In the genomic region with DNA sequence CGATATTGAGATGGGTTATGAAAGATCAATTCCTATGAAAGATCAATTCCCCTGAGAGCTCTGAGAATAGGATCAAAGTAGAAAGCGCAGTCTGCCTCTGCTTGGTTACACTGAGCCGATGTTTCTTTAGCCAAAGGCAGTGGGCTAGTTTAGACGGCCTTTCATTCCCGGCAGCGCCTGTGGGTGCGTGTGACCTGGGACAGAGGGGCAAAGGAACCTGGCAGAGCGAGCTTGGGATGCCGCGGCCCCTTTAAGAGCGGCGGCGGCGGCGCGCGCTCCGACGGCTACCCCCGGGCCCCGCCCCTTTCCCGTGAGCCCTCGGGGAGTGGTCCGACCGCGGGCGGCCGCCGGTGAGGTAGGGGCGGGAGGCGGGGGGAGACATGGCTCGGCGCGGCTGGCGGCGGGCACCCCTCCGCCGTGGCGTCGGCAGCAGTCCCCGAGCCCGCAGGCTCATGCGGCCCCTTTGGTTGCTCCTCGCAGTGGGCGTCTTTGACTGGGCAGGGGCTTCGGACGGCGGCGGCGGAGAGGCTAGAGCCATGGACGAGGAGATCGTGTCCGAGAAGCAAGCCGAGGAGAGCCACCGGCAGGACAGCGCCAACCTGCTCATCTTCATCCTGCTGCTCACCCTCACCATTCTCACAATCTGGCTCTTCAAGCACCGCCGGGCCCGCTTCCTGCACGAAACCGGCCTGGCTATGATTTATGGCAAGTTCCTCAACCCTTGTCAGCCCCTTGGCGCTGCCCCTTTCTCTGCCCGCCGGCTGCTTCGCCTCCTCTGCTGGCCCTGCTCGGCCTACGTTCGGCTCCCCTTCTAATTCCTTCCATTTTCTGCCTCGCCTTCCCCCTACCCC, we compare ENCODE assay signal across 8 cellular contexts. TPM values are rescaled to one million over a fixed set of nuclear protein-coding genes. Genes with fewer than 3 reads are reported as not detected.
DNase-seq lines count a peak whose midpoint lies in the region; ATAC-seq, FAIRE-seq and TF ChIP-seq lines count a peak whose summit lies in the region.

Gene SLC9A6, plus strand, starts transcription at position 313 of the 851 bp plus-strand sequence. Its CDS starts 224 bp downstream, at position 537.

- TF ChIP-seq CTCF in GM12878 (IDR thresholded peaks at IDR 0.05 in 2 of 3, conservative IDR thresholded peaks at IDR 0.05 in 1 of 3; ENCODE audit: control insufficient read depth in 2 of 3, extremely low read depth in 1 of 3, insufficient read depth in 1 of 3, low read depth in 3 of 3, low read length in 3 of 3): no peak

- peak within 1 kb of the TSS; percentile 80 for H3K4me2 ChIP-seq in GM12878 (ENCODE audit: control insufficient read depth, insufficient read depth)

- no TSS peak for BruUV-seq in GM12878 (replicated peaks; lab: Mats Ljungman, UMichigan)

- RAD21 ChIA-PET in GM12878 (lab: Charles Lee; ENCODE audit: unreplicated experiment): no interaction called here

- POLR2A ChIA-PET in GM12878 (lab: Charles Lee): interaction anchor here (0.7 to 1.7 kb wide), 3 partner anchors 12 to 453 kb away, joined by 3 to 4 read pairs (median 4); partner anchors contain the start of gene MMGT1

- no peak for TF ChIP-seq EP300 in GM12878 (IDR thresholded peaks at IDR 0.05; ENCODE audit: borderline replicate concordance in 1 of 2, control insufficient read depth in 1 of 2, low read depth in 2 of 2, low read length in 2 of 2)

- H3K4me3 ChIP-seq in GM12878 (peak within 1 kb of the TSS; percentile 68), iPS DF 6.9 (ENCODE audit: low read length) (peak within 1 kb of the TSS; percentile 52)

- no peak for FAIRE-seq in GM12878 (lab: Jason Lieb, UNC)

- TF ChIP-seq RAD21 in GM12878 (IDR thresholded peaks at IDR 0.05; ENCODE audit: insufficient read depth, low read depth, low read length): no peak

- H3K36me3 ChIP-seq in GM12878 (ENCODE audit: control insufficient read depth in 2 of 2, insufficient read depth in 2 of 2, low read length in 1 of 2) (no peaks in the 10 kb centered on the region), iPS DF 6.9 (ENCODE audit: control insufficient read depth, insufficient read depth, low read length) (no peaks in the 10 kb centered on the region)

- SMC1A ChIA-PET in GM12878 (lab: Charles Lee; ENCODE audit: uncharacterized antibody, unreplicated experiment): interaction anchor here (0.5 kb wide), 1 partner anchor 469 kb away, joined by 3 read pairs; no protein-coding TSS in a partner anchor

- H2AFZ ChIP-seq in GM12878 (ENCODE audit: control insufficient read depth, low read depth, low read length): peak within 1 kb of the TSS; percentile 89

- CTCF ChIA-PET in GM12878 (lab: Yijun Ruan, JAX): interaction anchor here (0.8 to 1.2 kb wide), 2 partner anchors 11 to 17 kb away, joined by 3 to 6 read pairs; partner anchors contain the start of gene MMGT1

- H3K79me2 ChIP-seq in GM12878 (ENCODE audit: control insufficient read depth, insufficient read depth, low read length): peaks cover 6% of the 10 kb centered on the region

- H4K20me1 ChIP-seq in GM12878 (ENCODE audit: control insufficient read depth, insufficient read depth): no peaks in the 10 kb centered on the region

- intact Hi-C loops in GM12878 (cut with micrococcal nuclease; ENCODE audit: unreplicated experiment): loop anchor here (2.0 kb wide), 2 partner anchors 35 to 511 kb away; partner anchors contain the start of gene HTATSF1
- intact Hi-C loops in sciatic nerve (cut with DNase I): no loop called here

- ATAC-seq in HG02623 (IDR thresholded peaks at IDR 0.05; ENCODE audit: unreplicated experiment) (peak; percentile 91), GM12878 (peak; percentile 96), sciatic nerve (peak; percentile 95)

- H3K4me1 ChIP-seq in GM12878 (ENCODE audit: control insufficient read depth, insufficient read depth, low read length): no peaks in the 10 kb centered on the region
- no peaks in the 10 kb centered on the region; the same call in 1 of the 2 replicates for H3K4me1 ChIP-seq in iPS DF 6.9 (ENCODE audit: control insufficient read depth, insufficient read depth, low read length)

- no peaks in the 10 kb centered on the region for H3K9me3 ChIP-seq in GM12878 (replicated peaks; ENCODE audit: control insufficient read depth, insufficient read depth, low read length)
- H3K9me3 ChIP-seq in iPS DF 6.9 (ENCODE audit: control insufficient read depth, insufficient read depth, low read length): no peaks in the 10 kb centered on the region

- H3K27me3 ChIP-seq in GM12878 (replicated peaks in 1 of 2; ENCODE audit: control insufficient read depth in 2 of 2, insufficient read depth in 2 of 2, low read length in 1 of 2): no peaks in the 10 kb centered on the region
- no peaks in the 10 kb centered on the region for H3K27me3 ChIP-seq in iPS DF 6.9 (ENCODE audit: control insufficient read depth, insufficient read depth, low read length)

- H3K27ac ChIP-seq in GM12878 (ENCODE audit: control insufficient read depth, insufficient read depth) (peak within 1 kb of the TSS; percentile 65), iPS DF 6.9 (ENCODE audit: low read length) (no peak within 1 kb of the TSS)

- WGBS in GM12878 (ENCODE audit: insufficient coverage, insufficient replicate concordance, low lambda C conversion rate, missing lambda C conversion rate): 41% methylated on average over 45 of the region's 69 CpGs
- no CpG with 5 or more reads among the region's 69 CpGs for WGBS in iPS DF 6.9 (ENCODE audit: insufficient coverage, insufficient read length)

- peak; percentile 53 for TF ChIP-seq POLR2A in GM15510 (IDR thresholded peaks at IDR 0.05; ENCODE audit: borderline replicate concordance, extremely low read depth, insufficient read length)
- TF ChIP-seq POLR2A in GM12878 (IDR thresholded peaks at IDR 0.05; ENCODE audit: low read depth, low read length): peak; percentile 72

- in situ Hi-C loops in GM12878 (cut with MboI): no loop called here

- DNase-seq in NCI-H1436 treated with DMSO at 0.1 percent for 48 hours (lab: John Stamatoyannopoulos, UW) (peak; percentile 55), T-helper 9 cell (peak; percentile 60), GM12878 (ENCODE audit: low read depth, low spot score) (no peak), iPS DF 6.9 (ENCODE audit: low read depth, low spot score) (no peak), sciatic nerve (ENCODE audit: low spot score) (peak; percentile 84), amniotic stem cell (lab: John Stamatoyannopoulos, UW) (no peak)

- peak within 1 kb of the TSS; percentile 65 for H3K9ac ChIP-seq in GM12878 (ENCODE audit: control insufficient read depth, insufficient read depth, low read length)

TF ChIP-seq in GM12878, 131 proteins besides CTCF, POLR2A, EP300 and RAD21 (continues in another document):
- TF ChIP-seq PKNOX1 (IDR thresholded peaks at IDR 0.05) (peak; percentile 31; the same call in 1 of the 2 replicates), BACH1 (IDR thresholded peaks at IDR 0.05; ENCODE audit: borderline replicate concordance) (no peak), ATF7 (IDR thresholded peaks at IDR 0.05; ENCODE audit: low read depth) (no peak), CREB1 (IDR thresholded peaks at IDR 0.05; ENCODE audit: low read depth) (0 out of 2 replicates have a peak, but pooled peaks have one; percentile 15), POLR2AphosphoS2 (IDR thresholded peaks at IDR 0.05; ENCODE audit: low read depth, low read length) (no peak), SREBF1 (IDR thresholded peaks at IDR 0.05; ENCODE audit: low read length) (no peak), NFXL1 (IDR thresholded peaks at IDR 0.05; ENCODE audit: borderline replicate concordance) (no peak), PAX5 (IDR thresholded peaks at IDR 0.05; ENCODE audit: borderline replicate concordance, low read depth, low read length) (no peak), IRF4 (IDR thresholded peaks at IDR 0.05; ENCODE audit: low read depth, low read length) (no peak), RELB (IDR thresholded peaks at IDR 0.05; ENCODE audit: low read depth) (no peak), BRCA1 (IDR thresholded peaks at IDR 0.05; ENCODE audit: low read depth, low read length) (no peak)

RNA-seq across cellular contexts. Expression of gene SLC9A6, which starts in this region (rescaled TPM):
- total RNA-seq in GM12878 (2013; cell fraction: nucleolus; rRNA removed): 21.5 and 22.4 TPM in 2 replicates
- total RNA-seq in GM12878 (2014; rRNA removed) (10.7 and 13.7 TPM in 2 replicates), GM12878 (2014; rRNA removed; fragmentation: Illumina TruSeq; extraction: Trizol) (11.6 and 12.2 TPM in 2 replicates), GM12878 (2021) (12.6 and 14.4 TPM in 2 replicates), sciatic nerve (21.4 TPM)
- 4.0 TPM for polyA plus RNA-seq in GM12878 (2011; ENCODE audit: low read depth)
- polyA plus RNA-seq in GM12878 (2011; rRNA removed) (10.2 and 12.3 TPM in 2 replicates), GM12878 (2014; fragmentation: Illumina TruSeq; extraction: Trizol) (10.6 and 13.8 TPM in 2 replicates), GM12878 (2014; fragmentation: Nextera tagmentation; extraction: Ambion mirVana) (1 to 10 TPM; 4.5 TPM), GM12878 (2014; rRNA removed) (8.0 and 8.2 TPM in 2 replicates), GM12878 (2016; fragmentation: Nextera tagmentation; extraction: Ambion mirVana) (10 to 100 TPM; 12.9 to 14.6 TPM)
- polyA plus RNA-seq in GM12878 (2011; cell fraction: cytosol; rRNA removed): 6.4 and 7.0 TPM in 2 replicates
- polyA plus RNA-seq in GM12878 (2011; cell fraction: nucleus; rRNA removed): 6.1 and 6.3 TPM in 2 replicates
- 3.9 and 5.4 TPM in 2 replicates for polyA plus RNA-seq in GM12878 (2012)
- polyA minus RNA-seq in GM12878 (2011; rRNA and poly(A)+ RNA removed): 19.5 and 19.6 TPM in 2 replicates
- polyA minus RNA-seq in GM12878 (2011; cell fraction: cytosol; rRNA and poly(A)+ RNA removed): 3.5 and 9.3 TPM in 2 replicates
- 4.1 and 6.0 TPM in 2 replicates for polyA minus RNA-seq in GM12878 (2011; cell fraction: nucleus; rRNA and poly(A)+ RNA removed)

Comparison
In these comparisons a context has a peak if more than half of its experiments do, and no peak if none do; other contexts are left out.
1. DNase-seq: peak in NCI-H1436 treated with DMSO at 0.1 percent for 48 hours (single experiment), T-helper 9 cell (single experiment) and sciatic nerve (single experiment); none in GM12878 (single experiment), iPS DF 6.9 (single experiment) and amniotic stem cell (single experiment).
2. Peak in every context shown above with its lines, with median percentiles within 50 percentile points of each other: ATAC-seq.